24 cellular contexts compared by ENCODE assay signal in the genomic region with DNA sequence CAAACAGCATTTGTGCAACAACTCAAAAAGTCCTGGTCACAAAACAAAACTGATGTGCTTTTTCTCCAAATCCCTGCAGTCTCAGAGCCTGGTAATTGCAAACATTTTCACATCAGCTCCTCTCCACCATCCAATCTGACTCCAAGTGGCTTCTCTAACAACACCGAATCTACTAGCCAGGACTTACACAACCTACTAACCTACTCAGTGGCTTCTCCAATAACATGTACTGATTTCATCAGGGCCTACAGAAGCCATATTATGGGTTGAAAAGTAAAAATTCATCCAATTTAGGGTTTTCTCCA.
A peak's percentile ranks its signal among the peaks of the same experiment; 100 is the strongest.
DNase-seq lines count a peak whose midpoint lies in the region; ATAC-seq and TF ChIP-seq lines count a peak whose summit lies in the region.
"Had no signal": no experiment of that assay in that cellular context is flagged by ENCODE, and none has a peak within 500 bp of the region (broad histone marks: within the 10 kb centered on the region; RNA-seq: fewer than 3 reads in every experiment).

No MANE protein-coding gene starts in this region.

- peaks cover 29% of the 10 kb centered on the region for H3K4me1 ChIP-seq in HEK293 (ENCODE audit: control insufficient read depth, insufficient read depth, low read length)
- H3K4me1 ChIP-seq in muscle layer of colon (ENCODE audit: insufficient read depth, low read length): peaks cover 44% of the 10 kb centered on the region
- peaks cover 6 to 61% (median 30%) of the 10 kb centered on the region in 5 donors for H3K4me1 ChIP-seq in subcutaneous abdominal adipose tissue (ENCODE audit: control insufficient read depth in 5 of 5, insufficient read depth in 5 of 5, low read length in 5 of 5)

- H3K27me3 ChIP-seq in muscle layer of colon (ENCODE audit: control insufficient read depth in 1 of 2, insufficient read depth in 2 of 2, low read length in 2 of 2) (no peaks in the 10 kb centered on the region), subcutaneous abdominal adipose tissue (ENCODE audit: control insufficient read depth in 5 of 5, insufficient read depth in 4 of 5, low read length in 5 of 5) (no peaks in the 10 kb centered on the region)
- H3K27me3 ChIP-seq: cardiac muscle cell, MG63 had no signal

- H3K27ac ChIP-seq in HEK293 (ENCODE audit: extremely low read depth, low read depth, low read length): peak overlapping the region; percentile 52; the same call in 1 of the 2 replicates
- H3K27ac ChIP-seq in muscle layer of colon (ENCODE audit: low read depth, low read length): peak overlapping the region; percentile 37
- peak overlapping the region; percentile 52 for H3K27ac ChIP-seq in subcutaneous abdominal adipose tissue (ENCODE audit: low read depth, low read length)
- H3K27ac ChIP-seq: cardiac muscle cell had no signal

- H3K4me3 Mint-ChIP-seq in endothelial cell (ENCODE audit: unreplicated experiment): no peak overlapping the region
- no peak overlapping the region for H3K4me3 Mint-ChIP-seq in T-helper 2 cell treated with Interferon-gamma antibody and Interleukin-4, amounts not matched to agents 5 μg/mL and 100 μg/mL, for 36 hours
- H3K4me3 Mint-ChIP-seq: activated naive CD8-positive, alpha-beta T cell treated with anti-CD3 and anti-CD28 coated beads, Interleukin-2, amount 50 U/mL, for 24 hours; CD8-positive, alpha-beta memory T cell; IgD-negative memory B cell had no signal

- TF ChIP-seq CTCF in HEK293 (tag by site-specific recombination; IDR thresholded peaks at IDR 0.05) (no peak), endothelial cell (IDR thresholded peaks at IDR 0.05; ENCODE audit: unreplicated experiment) (no peak)

- H3K9ac ChIP-seq in muscle layer of colon (ENCODE audit: low read length) (no peak overlapping the region), subcutaneous abdominal adipose tissue (ENCODE audit: low read length in 5 of 5) (no peak overlapping the region)

- peak overlapping the region; percentile 37 for H3K27ac Mint-ChIP-seq in endothelial cell (ENCODE audit: unreplicated experiment)
- no peak overlapping the region for H3K27ac Mint-ChIP-seq in T-helper 2 cell treated with Interferon-gamma antibody and Interleukin-4, amounts not matched to agents 5 μg/mL and 100 μg/mL, for 36 hours
- H3K27ac Mint-ChIP-seq: activated naive CD8-positive, alpha-beta T cell treated with anti-CD3 and anti-CD28 coated beads, Interleukin-2, amount 50 U/mL, for 24 hours; CD8-positive, alpha-beta memory T cell; IgD-negative memory B cell had no signal

- CTCF ChIA-PET in HEK293 (lab: Yijun Ruan, JAX): no interaction called here

- DNase-seq in endothelial cell (ENCODE audit: low spot score) (no peak), NCI-H187 treated with DMSO at 0.1 percent for 48 hours (lab: John Stamatoyannopoulos, UW) (no peak), mesenteric fat pad (ENCODE audit: low spot score) (no peak)
- DNase-seq in T-helper 2 cell treated with Interferon-gamma antibody and Interleukin-4, amounts not matched to agents 5 μg/mL and 100 μg/mL, for 36 hours (ENCODE audit: low spot score): no peak
- DNase-seq: activated CD4-positive, alpha-beta T cell treated with anti-CD3 and anti-CD28 coated beads, Interleukin-2, amount 50 U/mL, for 1 hour; activated CD8-positive, alpha-beta memory T cell treated with anti-CD3 and anti-CD28 coated beads, Interleukin-2, amount 50 U/mL, for 48 hours; activated effector memory CD4-positive, alpha-beta T cell treated with Interleukin-2 at 50 U/mL for 16 hours; activated naive CD8-positive, alpha-beta T cell treated with anti-CD3 and anti-CD28 coated beads, Interleukin-2, amount 50 U/mL, for 24 hours; CD8-positive, alpha-beta memory T cell; DND-41; dorsolateral prefrontal cortex; erythroblast; NCI-H1694 treated with DMSO at 0.1 percent for 48 hours; NCI-H446; small intestine; stimulated activated CD4-positive, alpha-beta T cell treated with anti-CD3 and anti-CD28 coated beads, Interleukin-4, amount 100 ng/mL, for 1 hour had no signal

- H3K4me3 ChIP-seq in HEK293 (ENCODE audit: low read depth, low read length) (no peak overlapping the region), muscle layer of colon (ENCODE audit: low read depth in 1 of 2, low read length in 2 of 2) (no peak overlapping the region), subcutaneous abdominal adipose tissue (ENCODE audit: low read depth in 1 of 5, low read length in 5 of 5) (no peak overlapping the region)
- H3K4me3 ChIP-seq: cardiac muscle cell, dorsolateral prefrontal cortex, MG63 had no signal

- H3K36me3 Mint-ChIP-seq in endothelial cell (ENCODE audit: low read depth, unreplicated experiment): peaks cover 5% of the 10 kb centered on the region
- H3K36me3 Mint-ChIP-seq in T-helper 2 cell treated with Interferon-gamma antibody and Interleukin-4, amounts not matched to agents 5 μg/mL and 100 μg/mL, for 36 hours (ENCODE audit: low read depth): no peaks in the 10 kb centered on the region
- H3K36me3 Mint-ChIP-seq: CD8-positive, alpha-beta memory T cell; IgD-negative memory B cell had no signal

- ATAC-seq in HG03175 (IDR thresholded peaks at IDR 0.05; ENCODE audit: unreplicated experiment): no peak
- ATAC-seq: activated naive CD8-positive, alpha-beta T cell treated with anti-CD3 and anti-CD28 coated beads, Interleukin-2, amount 50 U/mL, for 24 hours; HCT116 had no signal

- no peaks in the 10 kb centered on the region for H3K9me3 Mint-ChIP-seq in endothelial cell (ENCODE audit: unreplicated experiment)
- no peaks in the 10 kb centered on the region for H3K9me3 Mint-ChIP-seq in T-helper 2 cell treated with Interferon-gamma antibody and Interleukin-4, amounts not matched to agents 5 μg/mL and 100 μg/mL, for 36 hours
- H3K9me3 Mint-ChIP-seq: activated naive CD8-positive, alpha-beta T cell treated with anti-CD3 and anti-CD28 coated beads, Interleukin-2, amount 50 U/mL, for 24 hours; CD8-positive, alpha-beta memory T cell had no signal

- peaks cover 2% of the 10 kb centered on the region for H3K27me3 Mint-ChIP-seq in endothelial cell (ENCODE audit: unreplicated experiment)
- peaks cover 14% of the 10 kb centered on the region for H3K27me3 Mint-ChIP-seq in T-helper 2 cell treated with Interferon-gamma antibody and Interleukin-4, amounts not matched to agents 5 μg/mL and 100 μg/mL, for 36 hours (ENCODE audit: low read depth)

- no peaks in the 10 kb centered on the region for H3K9me3 ChIP-seq in HEK293 (ENCODE audit: control insufficient read depth, insufficient read depth, low read depth, low read length)
- no peaks in the 10 kb centered on the region for H3K9me3 ChIP-seq in muscle layer of colon (ENCODE audit: low read length)
- H3K9me3 ChIP-seq in subcutaneous abdominal adipose tissue (ENCODE audit: control insufficient read depth in 5 of 5, low read length in 5 of 5): no peaks in the 10 kb centered on the region
- H3K9me3 ChIP-seq: MG63 had no signal

- POLR2A ChIA-PET in HEK293 (lab: Yijun Ruan, JAX): no interaction called here

- H3K4me1 Mint-ChIP-seq in endothelial cell (ENCODE audit: unreplicated experiment): peaks cover 3% of the 10 kb centered on the region
- no peaks in the 10 kb centered on the region for H3K4me1 Mint-ChIP-seq in T-helper 2 cell treated with Interferon-gamma antibody and Interleukin-4, amounts not matched to agents 5 μg/mL and 100 μg/mL, for 36 hours (ENCODE audit: low read depth)
- H3K4me1 Mint-ChIP-seq: activated naive CD8-positive, alpha-beta T cell treated with anti-CD3 and anti-CD28 coated beads, Interleukin-2, amount 50 U/mL, for 24 hours; CD8-positive, alpha-beta memory T cell; IgD-negative memory B cell had no signal

- H3K36me3 ChIP-seq in HEK293 (ENCODE audit: control insufficient read depth in 2 of 2, insufficient read depth in 1 of 2, low read length in 2 of 2): no peaks in the 10 kb centered on the region
- no peaks in the 10 kb centered on the region for H3K36me3 ChIP-seq in muscle layer of colon (ENCODE audit: insufficient read depth, low read length)
- no peaks in the 10 kb centered on the region for H3K36me3 ChIP-seq in subcutaneous abdominal adipose tissue (ENCODE audit: control insufficient read depth in 5 of 5, insufficient read depth in 5 of 5, low read length in 5 of 5)
- H3K36me3 ChIP-seq: cardiac muscle cell had no signal

TF ChIP-seq in HEK293, 187 proteins besides CTCF, POLR2A, EP300 and RAD21:
- peak; percentile 6; the same call in 1 of the 2 replicates for TF ChIP-seq ZBTB17 (tag by site-specific recombination; IDR thresholded peaks at IDR 0.05)
- no peak for TF ChIP-seq ZEB2 (tag by site-specific recombination; IDR thresholded peaks at IDR 0.05)
